Comparison of ENCODE assay signal across 20 cellular contexts in the genomic region with DNA sequence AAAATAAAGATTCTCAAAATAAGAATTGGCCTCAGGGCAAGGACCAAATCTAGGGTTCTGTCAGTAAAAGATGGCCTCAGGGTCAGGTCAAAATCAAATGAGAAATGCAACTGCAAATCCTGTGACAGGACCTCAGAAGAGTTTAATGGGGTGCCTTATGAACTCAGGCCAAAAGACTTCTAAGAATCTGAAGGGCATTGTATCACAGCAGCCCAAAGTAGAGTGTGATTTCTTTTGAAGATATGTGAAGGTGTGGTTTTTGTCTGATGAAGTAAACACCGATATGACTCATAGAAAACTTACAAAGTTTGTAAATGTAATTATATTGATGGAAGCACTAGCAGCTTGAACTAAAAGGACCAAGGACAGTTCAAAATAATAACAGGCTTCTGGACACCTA.
"Had no signal": no experiment of that assay in that cellular context is flagged by ENCODE, and none has a peak within 500 bp of the region (broad histone marks: within the 10 kb centered on the region; RNA-seq: fewer than 3 reads in every experiment).

No MANE protein-coding gene starts in this region.

- H3K4me1 Mint-ChIP-seq: activated CD4-positive, alpha-beta memory T cell treated with anti-CD3 and anti-CD28 coated beads, Interleukin-2, amount 10 ng/mL, durations not matched to agents 7 days and 5 days; immature natural killer cell; neural crest cell; stimulated activated effector memory CD8-positive, alpha-beta T cell treated with anti-CD3 and anti-CD28 coated beads, Interleukin-12 subunit alpha, Interleukin-12 subunit beta, amount 100 ng/mL, for 72 hours; WTC11 had no signal

- H3K27ac Mint-ChIP-seq: activated CD4-positive, alpha-beta memory T cell treated with anti-CD3 and anti-CD28 coated beads, Interleukin-2, amount 10 ng/mL, durations not matched to agents 7 days and 5 days; activated naive CD8-positive, alpha-beta T cell; immature natural killer cell; stimulated activated effector memory CD8-positive, alpha-beta T cell treated with anti-CD3 and anti-CD28 coated beads, Interleukin-12 subunit alpha, Interleukin-12 subunit beta, amount 100 ng/mL, for 72 hours; T-helper 1 cell treated with Interleukin-12 subunit alpha and Interleukin-12 subunit beta and Interleukin-4 antibody, amounts not matched to agents 30 μg/mL and 1 μg/mL, for 36 hours; WTC11 had no signal

- H3K27me3 Mint-ChIP-seq: activated CD4-positive, alpha-beta memory T cell treated with anti-CD3 and anti-CD28 coated beads, Interleukin-2, amount 10 ng/mL, durations not matched to agents 7 days and 5 days; activated naive CD8-positive, alpha-beta T cell had no signal

- H3K36me3 Mint-ChIP-seq: activated naive CD8-positive, alpha-beta T cell; immature natural killer cell; stimulated activated effector memory CD8-positive, alpha-beta T cell treated with anti-CD3 and anti-CD28 coated beads, Interleukin-12 subunit alpha, Interleukin-12 subunit beta, amount 100 ng/mL, for 72 hours; WTC11 had no signal

- H3K4me3 ChIP-seq: gastrocnemius medialis, heart left ventricle, lower lobe of right lung had no signal

- H3K27ac ChIP-seq: brain microvascular endothelial cell, gastrocnemius medialis, heart left ventricle, lower lobe of right lung had no signal

- DNase-seq: activated CD4-positive, alpha-beta memory T cell treated with anti-CD3 and anti-CD28 coated beads, Interleukin-2, amount 10 ng/mL, durations not matched to agents 7 days and 5 days; activated CD4-positive, alpha-beta T cell treated with anti-CD3 and anti-CD28 coated beads for 4 hours; activated gamma-delta T cell; activated T-cell treated with anti-CD3 and anti-CD28 coated beads, Interleukin-2, amount 50 U/mL, for 4 hours; amygdala; brain microvascular endothelial cell; cortex of kidney; effector CD8-positive, alpha-beta T cell; gastrocnemius medialis; heart left ventricle; immature natural killer cell; left cardiac atrium; lower lobe of right lung; midbrain; stimulated activated CD4-positive, alpha-beta T cell treated with anti-CD3 and anti-CD28 coated beads, Interleukin-12 subunit alpha, Interleukin-12 subunit beta, amount 100 ng/mL, for 4 hours had no signal

- H3K36me3 ChIP-seq: brain microvascular endothelial cell, gastrocnemius medialis, heart left ventricle, lower lobe of right lung had no signal

- H3K27me3 ChIP-seq: brain microvascular endothelial cell, gastrocnemius medialis, heart left ventricle had no signal

- H3K4me3 Mint-ChIP-seq: activated CD4-positive, alpha-beta memory T cell treated with anti-CD3 and anti-CD28 coated beads, Interleukin-2, amount 10 ng/mL, durations not matched to agents 7 days and 5 days; activated naive CD8-positive, alpha-beta T cell; activated T-cell treated with anti-CD3 and anti-CD28 coated beads, Interleukin-2, amount 50 U/mL, for 4 hours; immature natural killer cell; neural crest cell; stimulated activated effector memory CD8-positive, alpha-beta T cell treated with anti-CD3 and anti-CD28 coated beads, Interleukin-12 subunit alpha, Interleukin-12 subunit beta, amount 100 ng/mL, for 72 hours; T-helper 1 cell treated with Interleukin-12 subunit alpha and Interleukin-12 subunit beta and Interleukin-4 antibody, amounts not matched to agents 30 μg/mL and 1 μg/mL, for 36 hours; WTC11 had no signal

- H3K9me3 Mint-ChIP-seq: activated CD4-positive, alpha-beta memory T cell treated with anti-CD3 and anti-CD28 coated beads, Interleukin-2, amount 10 ng/mL, durations not matched to agents 7 days and 5 days; activated T-cell treated with anti-CD3 and anti-CD28 coated beads, Interleukin-2, amount 50 U/mL, for 4 hours; neural crest cell; stimulated activated effector memory CD8-positive, alpha-beta T cell treated with anti-CD3 and anti-CD28 coated beads, Interleukin-12 subunit alpha, Interleukin-12 subunit beta, amount 100 ng/mL, for 72 hours; T-helper 1 cell treated with Interleukin-12 subunit alpha and Interleukin-12 subunit beta and Interleukin-4 antibody, amounts not matched to agents 30 μg/mL and 1 μg/mL, for 36 hours; WTC11 had no signal

- H3K4me1 ChIP-seq: gastrocnemius medialis, heart left ventricle, lower lobe of right lung had no signal

- H3K9me3 ChIP-seq: gastrocnemius medialis, heart left ventricle, lower lobe of right lung had no signal
